9 cellular contexts compared by ENCODE assay signal in the genomic region with DNA sequence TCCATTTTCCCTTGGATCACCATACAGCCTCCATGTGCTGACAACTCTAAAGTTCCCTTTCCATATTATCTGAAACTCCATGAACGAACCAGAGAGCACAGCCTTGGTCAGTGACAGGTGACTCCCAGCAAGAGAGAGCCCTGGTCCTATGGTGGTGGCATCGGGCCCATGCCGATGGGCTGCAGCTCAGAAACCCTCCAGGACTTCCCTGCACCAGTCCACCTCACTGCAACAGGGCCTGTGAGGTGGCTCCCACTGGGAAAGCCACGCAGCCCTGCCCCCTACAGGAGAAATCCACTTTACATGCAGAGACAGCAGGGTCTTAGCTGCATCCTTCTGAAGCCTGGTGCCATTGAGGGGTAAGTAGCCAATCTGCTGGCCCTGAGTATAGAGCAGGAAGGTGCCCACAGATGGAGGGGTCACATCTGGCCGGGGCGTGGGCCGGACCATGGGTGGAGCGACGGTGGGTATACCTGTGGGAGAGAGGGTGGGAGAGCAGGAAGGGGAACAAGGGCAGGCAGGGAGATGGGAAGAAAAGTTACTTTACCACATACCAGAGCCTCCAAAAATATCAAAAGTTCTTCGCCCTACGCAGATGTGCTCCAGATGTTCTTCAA.
DNase-seq lines count a peak whose midpoint lies in the region; ATAC-seq and TF ChIP-seq lines count a peak whose summit lies in the region.
"Had no signal": no experiment of that assay in that cellular context is flagged by ENCODE, and none has a peak within 500 bp of the region (broad histone marks: within the 10 kb centered on the region; RNA-seq: fewer than 3 reads in every experiment).

No MANE protein-coding gene starts in this region.

- TF ChIP-seq CTCF in GM06990 (IDR thresholded peaks at IDR 0.05; ENCODE audit: insufficient read depth, low read length, poor library complexity, severe bottlenecking), result peak; percentile 53

- no peak overlapping the region for H2AFZ ChIP-seq in ACC112 (ENCODE audit: low read length, unreplicated experiment)

- peak; percentile 48 for ATAC-seq in SK-N-SH treated with all-trans-retinoic acid at 6 μM for 48 hours
- ATAC-seq in GM19397 (IDR thresholded peaks at IDR 0.05; ENCODE audit: unreplicated experiment), result no peak
- no peak for ATAC-seq in HG03521 (IDR thresholded peaks at IDR 0.05; ENCODE audit: unreplicated experiment)
- ATAC-seq in HG03469 (IDR thresholded peaks at IDR 0.05; ENCODE audit: unreplicated experiment), result no peak

- H3K79me2 ChIP-seq in ACC112 (ENCODE audit: control insufficient read depth, insufficient read depth, low read length, unreplicated experiment), result no peaks in the 10 kb centered on the region

- H3K36me3 ChIP-seq in ACC112 (ENCODE audit: insufficient read depth, low read length) (peaks cover 44% of the 10 kb centered on the region), GM06990 (ENCODE audit: control insufficient read depth, insufficient read depth, low read length) (peaks cover 12% of the 10 kb centered on the region)

- H3K4me3 ChIP-seq in ACC112 (ENCODE audit: low read depth, low read length) (no peak overlapping the region), GM06990 (replicated peaks; ENCODE audit: low read depth, low read length) (no peak overlapping the region)

- no peak for DNase-seq in GM06990 (ENCODE audit: extremely low read depth, insufficient read length)
- DNase-seq in iPS-NIHi11 (ENCODE audit: low spot score), result peak; percentile 42
- no peak for DNase-seq in kidney tubule cell (ENCODE audit: low spot score)
- DNase-seq: NK-92 treated with Interleukin-12 subunit alpha and Interleukin-12 subunit beta, amount 100 ng/mL, for 24 hours had no signal

- peaks cover 38% of the 10 kb centered on the region for H3K4me1 ChIP-seq in ACC112 (ENCODE audit: control insufficient read depth, insufficient read depth, low read length, unreplicated experiment)

- H3K27me3 ChIP-seq in ACC112 (ENCODE audit: insufficient read depth, low read length), result no peaks in the 10 kb centered on the region
- H3K27me3 ChIP-seq in GM06990 (replicated peaks; ENCODE audit: control insufficient read depth, insufficient read depth, low read length), result no peaks in the 10 kb centered on the region; the same call in 1 of the 2 replicates

- peak overlapping the region; percentile 67 for H3K27ac ChIP-seq in ACC112 (ENCODE audit: low read depth, low read length)

TF ChIP-seq in SK-N-SH treated with all-trans-retinoic acid at 6 μM for 48 hours, 23 proteins besides CTCF, POLR2A, EP300 and RAD21:
- TF ChIP-seq ZNF8 (CRISPR knock-in tag; IDR thresholded peaks at IDR 0.05), result no peak
- TF ChIP-seq, protein P1, sequence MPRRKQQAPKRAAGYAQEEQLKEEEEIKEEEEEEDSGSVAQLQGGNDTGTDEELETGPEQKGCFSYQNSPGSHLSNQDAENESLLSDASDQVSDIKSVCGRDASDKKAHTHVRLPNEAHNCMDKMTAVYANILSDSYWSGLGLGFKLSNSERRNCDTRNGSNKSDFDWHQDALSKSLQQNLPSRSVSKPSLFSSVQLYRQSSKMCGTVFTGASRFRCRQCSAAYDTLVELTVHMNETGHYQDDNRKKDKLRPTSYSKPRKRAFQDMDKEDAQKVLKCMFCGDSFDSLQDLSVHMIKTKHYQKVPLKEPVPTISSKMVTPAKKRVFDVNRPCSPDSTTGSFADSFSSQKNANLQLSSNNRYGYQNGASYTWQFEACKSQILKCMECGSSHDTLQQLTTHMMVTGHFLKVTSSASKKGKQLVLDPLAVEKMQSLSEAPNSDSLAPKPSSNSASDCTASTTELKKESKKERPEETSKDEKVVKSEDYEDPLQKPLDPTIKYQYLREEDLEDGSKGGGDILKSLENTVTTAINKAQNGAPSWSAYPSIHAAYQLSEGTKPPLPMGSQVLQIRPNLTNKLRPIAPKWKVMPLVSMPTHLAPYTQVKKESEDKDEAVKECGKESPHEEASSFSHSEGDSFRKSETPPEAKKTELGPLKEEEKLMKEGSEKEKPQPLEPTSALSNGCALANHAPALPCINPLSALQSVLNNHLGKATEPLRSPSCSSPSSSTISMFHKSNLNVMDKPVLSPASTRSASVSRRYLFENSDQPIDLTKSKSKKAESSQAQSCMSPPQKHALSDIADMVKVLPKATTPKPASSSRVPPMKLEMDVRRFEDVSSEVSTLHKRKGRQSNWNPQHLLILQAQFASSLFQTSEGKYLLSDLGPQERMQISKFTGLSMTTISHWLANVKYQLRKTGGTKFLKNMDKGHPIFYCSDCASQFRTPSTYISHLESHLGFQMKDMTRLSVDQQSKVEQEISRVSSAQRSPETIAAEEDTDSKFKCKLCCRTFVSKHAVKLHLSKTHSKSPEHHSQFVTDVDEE (CRISPR knock-in tag; IDR thresholded peaks at IDR 0.05), result no peak
- TF ChIP-seq ARNTL (CRISPR knock-in tag; IDR thresholded peaks at IDR 0.05; ENCODE audit: borderline replicate concordance, low read depth), result no peak
- no peak for TF ChIP-seq ZFP30 (CRISPR knock-in tag; IDR thresholded peaks at IDR 0.05)
- TF ChIP-seq PPARA (CRISPR knock-in tag; IDR thresholded peaks at IDR 0.05; ENCODE audit: borderline replicate concordance), result no peak
- TF ChIP-seq, protein P2, sequence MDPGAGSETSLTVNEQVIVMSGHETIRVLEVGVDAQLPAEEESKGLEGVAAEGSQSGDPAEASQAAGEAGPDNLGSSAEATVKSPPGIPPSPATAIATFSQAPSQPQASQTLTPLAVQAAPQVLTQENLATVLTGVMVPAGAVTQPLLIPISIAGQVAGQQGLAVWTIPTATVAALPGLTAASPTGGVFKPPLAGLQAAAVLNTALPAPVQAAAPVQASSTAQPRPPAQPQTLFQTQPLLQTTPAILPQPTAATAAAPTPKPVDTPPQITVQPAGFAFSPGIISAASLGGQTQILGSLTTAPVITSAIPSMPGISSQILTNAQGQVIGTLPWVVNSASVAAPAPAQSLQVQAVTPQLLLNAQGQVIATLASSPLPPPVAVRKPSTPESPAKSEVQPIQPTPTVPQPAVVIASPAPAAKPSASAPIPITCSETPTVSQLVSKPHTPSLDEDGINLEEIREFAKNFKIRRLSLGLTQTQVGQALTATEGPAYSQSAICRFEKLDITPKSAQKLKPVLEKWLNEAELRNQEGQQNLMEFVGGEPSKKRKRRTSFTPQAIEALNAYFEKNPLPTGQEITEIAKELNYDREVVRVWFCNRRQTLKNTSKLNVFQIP (CRISPR knock-in tag; IDR thresholded peaks at IDR 0.05; ENCODE audit: borderline replicate concordance, low read depth), result no peak
- no peak for TF ChIP-seq ZC3H10 (CRISPR knock-in tag; IDR thresholded peaks at IDR 0.05)
- TF ChIP-seq OSR1 (CRISPR knock-in tag; IDR thresholded peaks at IDR 0.05), result no peak
- no peak for TF ChIP-seq SNAI2 (CRISPR knock-in tag; IDR thresholded peaks at IDR 0.05)
- no peak for TF ChIP-seq ZNF565 (CRISPR knock-in tag; conservative IDR thresholded peaks at IDR 0.05; ENCODE audit: low read depth)
